In genomic region chr2:201642579-201643215, GRCh38 we compare ENCODE assay signal across 1 cellular context.
TF ChIP-seq lines count a peak whose summit lies in the region.

No MANE protein-coding gene starts in this region.

TF ChIP-seq in A549, 52 proteins besides CTCF, POLR2A, EP300 and RAD21 (continued from another document):
- TF ChIP-seq USF2 (IDR thresholded peaks at IDR 0.05): no peak
